ENCODE assay signal across 30 cellular contexts in the genomic region with DNA sequence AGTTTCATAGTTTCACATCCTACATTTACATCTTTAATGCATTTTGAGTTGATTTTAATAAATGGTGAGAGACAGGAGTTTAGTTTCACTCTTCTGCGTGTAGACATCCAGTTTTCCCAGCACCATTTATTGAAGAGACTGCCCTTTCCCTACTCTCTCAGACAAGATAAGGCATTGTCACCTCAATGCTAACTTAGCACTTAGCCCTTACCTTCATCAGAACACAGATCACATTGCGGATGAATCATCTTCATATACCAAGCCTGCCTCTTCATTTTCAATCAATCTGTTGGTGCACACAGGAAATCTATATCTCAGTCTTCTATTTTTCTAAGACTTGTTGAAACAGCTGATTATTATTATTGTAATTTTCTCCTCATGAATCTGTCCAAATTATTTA.
"Had no signal": no experiment of that assay in that cellular context is flagged by ENCODE, and none has a peak within 500 bp of the region (broad histone marks: within the 10 kb centered on the region; RNA-seq: fewer than 3 reads in every experiment).

No MANE protein-coding gene starts in this region.

- H3K9me3 Mint-ChIP-seq: stimulated activated memory B cell treated with anti-CD40 and anti-IgM and Interleukin-4, amounts not matched to agents 10 μg/mL and 1 μg/mL and 100 μg/mL, for 72 hours; stimulated activated naive CD8-positive, alpha-beta T cell treated with anti-CD3 and anti-CD28 coated beads, Interleukin-15, amount 100 ng/mL, for 72 hours had no signal

- H3K27me3 Mint-ChIP-seq: progenitor cell of endocrine pancreas; stimulated activated memory B cell treated with anti-CD40 and anti-IgM and Interleukin-4, amounts not matched to agents 10 μg/mL and 1 μg/mL and 100 μg/mL, for 72 hours; stimulated activated naive CD8-positive, alpha-beta T cell treated with anti-CD3 and anti-CD28 coated beads, Interleukin-15, amount 100 ng/mL, for 72 hours; type B pancreatic cell had no signal

- H3K36me3 Mint-ChIP-seq: natural killer cell; neural progenitor cell; stimulated activated memory B cell treated with anti-CD40 and anti-IgM and Interleukin-4, amounts not matched to agents 10 μg/mL and 1 μg/mL and 100 μg/mL, for 72 hours; type B pancreatic cell had no signal

- H3K4me3 Mint-ChIP-seq: natural killer cell; nephron; neural progenitor cell; stimulated activated memory B cell treated with anti-CD40 and anti-IgM and Interleukin-4, amounts not matched to agents 10 μg/mL and 1 μg/mL and 100 μg/mL, for 72 hours; stimulated activated naive CD8-positive, alpha-beta T cell treated with anti-CD3 and anti-CD28 coated beads, Interleukin-15, amount 100 ng/mL, for 72 hours; type B pancreatic cell had no signal

- H3K4me1 Mint-ChIP-seq: natural killer cell; neural progenitor cell; stimulated activated memory B cell treated with anti-CD40 and anti-IgM and Interleukin-4, amounts not matched to agents 10 μg/mL and 1 μg/mL and 100 μg/mL, for 72 hours; stimulated activated naive CD8-positive, alpha-beta T cell treated with anti-CD3 and anti-CD28 coated beads, Interleukin-15, amount 100 ng/mL, for 72 hours had no signal

- ATAC-seq: natural killer cell; psoas muscle; right cardiac atrium; right lobe of liver; stimulated activated memory B cell treated with anti-CD40 and anti-IgM and Interleukin-4, amounts not matched to agents 10 μg/mL and 1 μg/mL and 100 μg/mL, for 72 hours; stimulated activated naive CD8-positive, alpha-beta T cell treated with anti-CD3 and anti-CD28 coated beads, Interleukin-15, amount 100 ng/mL, for 72 hours; stimulated activated naive CD8-positive, alpha-beta T cell treated with anti-CD3 and anti-CD28 coated beads, Interleukin-15, Interleukin-2, amounts not matched to agents 100 U/mL and 50 U/mL, for 24 hours; upper lobe of right lung had no signal

- H3K4me3 ChIP-seq: neural progenitor cell, ovary, psoas muscle, right lobe of liver, sigmoid colon, spleen, suprapubic skin, testis, tibial artery, transverse colon, upper lobe of right lung, uterus had no signal

- DNase-seq: natural killer cell; occipital lobe; ovary; posterior cingulate gyrus; psoas muscle; right cardiac atrium; right lobe of liver; sigmoid colon; small intestine; spleen; stimulated activated CD4-positive, alpha-beta T cell treated with anti-CD3 and anti-CD28 coated beads, Interleukin-12 subunit alpha, Interleukin-12 subunit beta, amount 100 ng/mL, for 4 hours; stimulated activated CD4-positive, alpha-beta T cell treated with anti-CD3 and anti-CD28 coated beads, Interleukin-1b, Interleukin-23, amount 100 ng/mL, for 48 hours; stimulated activated CD4-positive, alpha-beta T cell treated with anti-CD3 and anti-CD28 coated beads, Interleukin-4, amount 100 ng/mL, for 1 hour; stimulated activated CD4-positive, alpha-beta T cell treated with anti-CD3 and anti-CD28 coated beads, Interleukin-4, amount 100 ng/mL, for 4 hours; stimulated activated CD8-positive, alpha-beta memory T cell treated with anti-CD3 and anti-CD28 coated beads, Interleukin-4, amount 100 ng/mL, for 48 hours; stimulated activated naive CD4-positive, alpha-beta T cell; stimulated activated naive CD8-positive, alpha-beta T cell treated with anti-CD3 and anti-CD28 coated beads, Interleukin-15, amount 100 ng/mL, for 72 hours; stimulated activated naive CD8-positive, alpha-beta T cell treated with anti-CD3 and anti-CD28 coated beads, Interleukin-15, Interleukin-2, amounts not matched to agents 100 U/mL and 50 U/mL, for 24 hours; substantia nigra; testis; tibial artery; transverse colon; upper lobe of right lung; uterus had no signal
